Comparison of ENCODE assay signal across 15 cellular contexts in genomic region chr2:95342556-95343320, GRCh38. TPM values are rescaled to one million over a fixed set of nuclear protein-coding genes. Genes with fewer than 3 reads are reported as not detected.
"Had no signal": no experiment of that assay in that cellular context is flagged by ENCODE, and none has a peak within 500 bp of the region (broad histone marks: within the 10 kb centered on the region; RNA-seq: fewer than 3 reads in every experiment).

No MANE protein-coding gene starts in this region.

- H3K9me3 ChIP-seq: colonic mucosa, heart left ventricle, psoas muscle had no signal

- H3K9me3 Mint-ChIP-seq: activated B cell treated with CpG ODN at 0.5 μM for 24 hours; activated CD4-positive, alpha-beta T cell treated with anti-CD3 and anti-CD28 coated beads, Interleukin-2, amount 10 ng/mL, durations not matched to agents 24 days and 14 days; activated T-helper 2 cell treated with anti-CD3 and anti-CD28 coated beads, Interferon-gamma antibody, Interleukin-2, Interleukin-4, amounts not matched to agents 10 μg/mL and 5 μg/mL and 100 μg/mL, durations not matched to agents 14 hours and 24 hours and 36 hours had no signal

- DNase-seq: activated B cell treated with CpG ODN at 0.5 μM for 24 hours; activated CD4-positive, alpha-beta T cell treated with anti-CD3 and anti-CD28 coated beads, Interleukin-2, amount 10 ng/mL, durations not matched to agents 24 days and 14 days; activated T-cell treated with anti-CD3 and anti-CD28 coated beads for 4 hours; colonic mucosa; effector CD4-positive, alpha-beta T cell; foreskin melanocyte; naive thymus-derived CD4-positive, alpha-beta T cell; stimulated activated CD4-positive, alpha-beta T cell treated with anti-CD3 and anti-CD28 coated beads, Interleukin-4, amount 100 ng/mL, for 1 hour; stimulated activated CD8-positive, alpha-beta memory T cell treated with anti-CD3 and anti-CD28 coated beads, Interleukin-4, amount 100 ng/mL, for 48 hours; stimulated activated naive CD8-positive, alpha-beta T cell treated with anti-CD3 and anti-CD28 coated beads, Interleukin-15, Interleukin-2, amounts not matched to agents 100 U/mL and 50 U/mL, for 24 hours; T-helper 2 cell had no signal

- H3K4me3 ChIP-seq: colonic mucosa, heart left ventricle, psoas muscle had no signal

- H3K4me3 Mint-ChIP-seq: activated B cell treated with CpG ODN at 0.5 μM for 24 hours; activated CD4-positive, alpha-beta T cell treated with anti-CD3 and anti-CD28 coated beads, Interleukin-2, amount 10 ng/mL, durations not matched to agents 24 days and 14 days had no signal

- H3K36me3 ChIP-seq: colonic mucosa, heart left ventricle had no signal

- H3K27ac ChIP-seq: colonic mucosa, heart left ventricle, psoas muscle had no signal

- H3K27ac Mint-ChIP-seq: activated B cell treated with CpG ODN at 0.5 μM for 24 hours; activated CD4-positive, alpha-beta T cell treated with anti-CD3 and anti-CD28 coated beads, Interleukin-2, amount 10 ng/mL, durations not matched to agents 24 days and 14 days; activated T-helper 2 cell treated with anti-CD3 and anti-CD28 coated beads, Interferon-gamma antibody, Interleukin-2, Interleukin-4, amounts not matched to agents 10 μg/mL and 5 μg/mL and 100 μg/mL, durations not matched to agents 14 hours and 24 hours and 36 hours; naive thymus-derived CD4-positive, alpha-beta T cell had no signal

- H3K4me1 ChIP-seq: colonic mucosa had no signal

- H3K36me3 Mint-ChIP-seq: naive thymus-derived CD4-positive, alpha-beta T cell had no signal

RNA-seq across cellular contexts. Expression of gene KCNIP3, which starts 45.6 kb away (rescaled TPM):
- total RNA-seq: activated B cell treated with CpG ODN at 0.5 μM for 24 hours; activated CD4-positive, alpha-beta T cell treated with anti-CD3 and anti-CD28 coated beads, Interleukin-2, amount 10 ng/mL, durations not matched to agents 24 days and 14 days; mononuclear cell had no signal
- polyA plus RNA-seq: naive thymus-derived CD4-positive, alpha-beta T cell had no signal
